Comparison of ENCODE assay signal across 10 cellular contexts in the genomic region with DNA sequence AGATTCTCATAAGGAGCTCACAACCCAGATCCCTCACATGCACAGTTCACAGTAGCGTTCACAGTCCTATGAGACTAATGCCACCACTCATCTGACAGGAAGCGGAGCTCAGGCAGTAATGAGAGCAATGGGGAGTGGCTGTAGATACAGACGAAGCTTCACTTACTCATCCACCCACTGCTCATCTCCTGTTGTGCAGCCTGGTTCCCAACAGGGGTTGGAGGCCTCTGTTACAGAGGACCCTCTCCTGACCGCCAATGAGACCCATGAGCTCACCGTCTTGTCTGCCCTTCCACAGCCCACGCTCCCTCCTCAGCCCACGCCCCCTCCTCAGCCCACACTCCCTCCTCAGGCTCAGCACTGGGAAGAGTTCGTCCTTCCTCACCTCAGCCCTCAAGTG. TPM values are rescaled to one million over a fixed set of nuclear protein-coding genes. Genes with fewer than 3 reads are reported as not detected.
DNase-seq lines count a peak whose midpoint lies in the region; ATAC-seq and TF ChIP-seq lines count a peak whose summit lies in the region.
"Had no signal": no experiment of that assay in that cellular context is flagged by ENCODE, and none has a peak within 500 bp of the region (broad histone marks: within the 10 kb centered on the region; RNA-seq: fewer than 3 reads in every experiment).

No MANE protein-coding gene starts in this region.

- no peaks in the 10 kb centered on the region for H3K9me3 ChIP-seq in ascending aorta
- H3K9me3 ChIP-seq: neutrophil, SJSA1 had no signal

- H3K27me3 ChIP-seq in ascending aorta, result no peaks in the 10 kb centered on the region
- H3K27me3 ChIP-seq: neutrophil, SJSA1 had no signal

- H3K27ac Mint-ChIP-seq in activated CD4-positive, alpha-beta T cell treated with anti-CD3 and anti-CD28 coated beads, Interleukin-2, amount 10 ng/mL, durations not matched to agents 24 days and 14 days, result peak overlapping the region; percentile 90

- ATAC-seq in GM18861 (IDR thresholded peaks at IDR 0.05; ENCODE audit: unreplicated experiment), result no peak

- TF ChIP-seq CTCF in ascending aorta (IDR thresholded peaks at IDR 0.05), result no peak

- H3K4me3 ChIP-seq in ascending aorta, result no peak overlapping the region
- H3K4me3 ChIP-seq: SJSA1 had no signal

- DNase-seq in MV-4-11 (lab: John Stamatoyannopoulos, UW), result peak; percentile 36
- DNase-seq in activated CD4-positive, alpha-beta T cell treated with anti-CD3 and anti-CD28 coated beads, Interleukin-2, amount 10 ng/mL, durations not matched to agents 24 days and 14 days, result peak; percentile 83
- peak; percentile 45 for DNase-seq in central memory CD4-positive, alpha-beta T cell
- DNase-seq in stimulated activated CD4-positive, alpha-beta T cell treated with anti-CD3 and anti-CD28 coated beads, Interleukin-4, amount 100 ng/mL, for 4 hours, result peak; percentile 32 to 66
- DNase-seq in ascending aorta (ENCODE audit: low spot score in 2 of 2), result no peak
- no peak for DNase-seq in putamen (ENCODE audit: low spot score)

- peak overlapping the region; percentile 14 for H3K4me3 Mint-ChIP-seq in activated CD4-positive, alpha-beta T cell treated with anti-CD3 and anti-CD28 coated beads, Interleukin-2, amount 10 ng/mL, durations not matched to agents 24 days and 14 days

- no peaks in the 10 kb centered on the region for H3K36me3 Mint-ChIP-seq in activated CD4-positive, alpha-beta T cell treated with anti-CD3 and anti-CD28 coated beads, Interleukin-2, amount 10 ng/mL, durations not matched to agents 24 days and 14 days (ENCODE audit: low read depth)

- intact Hi-C loops in activated CD4-positive, alpha-beta T cell treated with anti-CD3 and anti-CD28 coated beads, Interleukin-2, amount 10 ng/mL, durations not matched to agents 24 days and 14 days (cut with micrococcal nuclease), result no loop called here
- intact Hi-C loops in ascending aorta (cut with DNase I), result no loop called here

- H3K4me1 ChIP-seq in ascending aorta, result no peaks in the 10 kb centered on the region
- H3K4me1 ChIP-seq: SJSA1 had no signal

- H3K36me3 ChIP-seq in ascending aorta, result no peaks in the 10 kb centered on the region
- H3K36me3 ChIP-seq: neutrophil, SJSA1 had no signal

- H3K4me1 Mint-ChIP-seq in activated CD4-positive, alpha-beta T cell treated with anti-CD3 and anti-CD28 coated beads, Interleukin-2, amount 10 ng/mL, durations not matched to agents 24 days and 14 days, result peaks cover 46% of the 10 kb centered on the region

- no peak overlapping the region for H3K27ac ChIP-seq in ascending aorta
- H3K27ac ChIP-seq: epithelial cell of prostate, neutrophil, SJSA1 had no signal

- no peaks in the 10 kb centered on the region for H3K27me3 Mint-ChIP-seq in activated CD4-positive, alpha-beta T cell treated with anti-CD3 and anti-CD28 coated beads, Interleukin-2, amount 10 ng/mL, durations not matched to agents 24 days and 14 days

- H3K9me3 Mint-ChIP-seq in activated CD4-positive, alpha-beta T cell treated with anti-CD3 and anti-CD28 coated beads, Interleukin-2, amount 10 ng/mL, durations not matched to agents 24 days and 14 days, result no peaks in the 10 kb centered on the region

RNA-seq across cellular contexts. Expression of a gene that starts 39.6 kb away (rescaled TPM):
- not detected in 2 replicates for total RNA-seq in activated CD4-positive, alpha-beta T cell treated with anti-CD3 and anti-CD28 coated beads, Interleukin-2, amount 10 ng/mL, durations not matched to agents 24 days and 14 days
- not detected for total RNA-seq in ascending aorta
- total RNA-seq: SJSA1 had no signal

RNA-seq across cellular contexts. Expression of a gene that starts 52.8 kb away (rescaled TPM):
- 61.4 and 65.7 TPM in 2 replicates for total RNA-seq in activated CD4-positive, alpha-beta T cell treated with anti-CD3 and anti-CD28 coated beads, Interleukin-2, amount 10 ng/mL, durations not matched to agents 24 days and 14 days
- 0.75 TPM for total RNA-seq in ascending aorta
- total RNA-seq: SJSA1 had no signal

RNA-seq across cellular contexts. Expression of a gene that starts 57.2 kb away (rescaled TPM):
- 19.5 and 23.0 TPM in 2 replicates for total RNA-seq in activated CD4-positive, alpha-beta T cell treated with anti-CD3 and anti-CD28 coated beads, Interleukin-2, amount 10 ng/mL, durations not matched to agents 24 days and 14 days
- 8.7 TPM for total RNA-seq in ascending aorta

Comparison
In these comparisons a context has a peak if more than half of its experiments do, and no peak if none do; other contexts are left out.
1. DNase-seq: peak in MV-4-11 (single experiment), activated CD4-positive, alpha-beta T cell treated with anti-CD3 and anti-CD28 coated beads, Interleukin-2, amount 10 ng/mL, durations not matched to agents 24 days and 14 days (single experiment), central memory CD4-positive, alpha-beta T cell (single experiment) and stimulated activated CD4-positive, alpha-beta T cell treated with anti-CD3 and anti-CD28 coated beads, Interleukin-4, amount 100 ng/mL, for 4 hours (2 of 2); none in ascending aorta (0 of 2) and putamen (single experiment).
2. RNA of a gene that starts 52.8 kb away (total RNA-seq): 61.4 to 65.7 TPM in activated CD4-positive, alpha-beta T cell treated with anti-CD3 and anti-CD28 coated beads, Interleukin-2, amount 10 ng/mL, durations not matched to agents 24 days and 14 days; 0.75 TPM in ascending aorta (single experiment); every median in the first group is over 10 times any median in the second.